ENCODE assay signal across 8 cellular contexts in the genomic region with DNA sequence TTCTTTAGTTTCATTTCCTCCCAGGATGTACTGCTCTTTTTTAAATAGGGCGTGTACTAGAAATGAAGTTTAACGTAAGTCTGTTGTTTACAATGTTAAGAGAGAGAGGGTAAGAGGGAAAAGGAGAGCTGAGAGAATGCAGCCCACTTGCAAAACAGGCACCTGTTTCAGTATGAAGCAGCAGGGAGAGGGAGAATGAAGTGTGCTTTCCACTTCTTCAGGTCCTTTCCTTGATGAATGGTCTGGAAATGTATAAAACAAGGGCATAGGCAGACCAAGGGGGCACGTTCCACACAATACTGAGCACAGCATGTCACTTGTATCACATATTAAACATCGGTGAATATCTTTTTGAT.
A peak's percentile ranks its signal among the peaks of the same experiment; 100 is the strongest.
DNase-seq lines count a peak whose midpoint lies in the region; ATAC-seq and TF ChIP-seq lines count a peak whose summit lies in the region.

No MANE protein-coding gene starts in this region.

- TF ChIP-seq CTCF in foreskin fibroblast (IDR thresholded peaks at IDR 0.05; ENCODE audit: low read depth, low read length), result no peak

- ATAC-seq in GM18517 (IDR thresholded peaks at IDR 0.05; ENCODE audit: unreplicated experiment), result peak; percentile 54
- ATAC-seq in HG02571 (IDR thresholded peaks at IDR 0.05; ENCODE audit: unreplicated experiment), result peak; percentile 39

- H3K4me3 ChIP-seq in foreskin fibroblast (ENCODE audit: low read depth in 1 of 2, low read length in 2 of 2), result peak overlapping the region in 1 of 2 donors; percentile 50

- peak; percentile 27 for DNase-seq in T follicular helper cell (ENCODE audit: low read depth)
- peak; percentile 58 for DNase-seq in germinal center (ENCODE audit: low spot score)
- no peak for DNase-seq in HK-2 (ENCODE audit: unreplicated experiment)
- DNase-seq in foreskin fibroblast, result no peak
- DNase-seq in NCI-H2171 (lab: John Stamatoyannopoulos, UW), result no peak
- DNase-seq in HuH-7.5 (ENCODE audit: low spot score), result no peak

Comparison
In these comparisons a context has a peak if more than half of its experiments do, and no peak if none do; other contexts are left out.
1. DNase-seq: peak in T follicular helper cell (single experiment) and germinal center (single experiment); none in HK-2 (single experiment), foreskin fibroblast (0 of 2), NCI-H2171 (single experiment) and HuH-7.5 (single experiment).